Comparison of ENCODE assay signal across 21 cellular contexts in the genomic region with DNA sequence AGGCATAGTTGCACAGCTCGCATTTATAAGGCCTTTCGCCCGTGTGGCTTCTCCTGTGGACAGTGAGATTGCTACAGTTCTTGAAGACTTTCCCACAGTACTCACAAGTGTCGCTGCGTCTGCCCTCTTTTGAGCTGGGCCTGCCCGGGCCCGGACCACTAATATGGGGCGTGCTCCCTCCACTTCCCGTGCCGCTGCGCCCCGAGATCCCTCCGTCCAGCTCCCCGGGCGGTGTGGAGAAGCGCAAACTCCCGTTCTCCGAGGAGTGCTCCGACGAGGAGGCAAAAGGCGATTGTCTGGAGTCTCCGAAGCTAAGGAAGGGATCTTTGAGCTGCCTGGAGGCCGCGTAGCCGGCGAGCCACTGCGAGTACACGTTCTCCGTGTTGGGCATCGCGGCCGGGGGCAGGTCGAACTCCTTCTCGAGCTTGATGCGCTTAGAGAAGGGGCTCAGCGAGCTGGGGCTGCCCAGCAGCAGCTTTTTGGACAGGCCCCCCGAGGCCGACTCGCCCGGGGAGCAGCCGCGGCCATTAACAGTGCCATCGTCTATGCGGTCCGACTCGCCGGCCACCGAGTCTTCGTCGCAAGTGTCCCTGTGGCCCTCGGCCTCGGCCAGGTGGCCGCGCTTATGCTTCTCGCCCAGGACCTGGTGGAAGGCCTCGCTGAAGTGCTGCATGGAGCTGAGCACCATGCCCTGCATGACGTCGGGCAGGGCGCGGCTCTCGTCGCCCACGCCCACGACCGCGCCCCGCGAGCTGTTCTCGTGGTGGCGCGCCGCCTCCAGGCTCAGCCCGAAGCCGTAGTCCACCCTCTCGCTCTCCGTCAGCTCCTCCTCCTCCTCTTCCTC.
"Had no signal": no experiment of that assay in that cellular context is flagged by ENCODE, and none has a peak within 500 bp of the region (broad histone marks: within the 10 kb centered on the region; RNA-seq: fewer than 3 reads in every experiment).

No MANE protein-coding gene starts in this region.

- H3K4me1 ChIP-seq: ascending aorta, right lobe of liver had no signal

- H3K4me3 Mint-ChIP-seq: activated CD4-positive, alpha-beta memory T cell treated with anti-CD3 and anti-CD28 coated beads for 36 hours; activated naive CD8-positive, alpha-beta T cell treated with anti-CD3 and anti-CD28 coated beads, Interleukin-2, amount 50 U/mL, for 24 hours; activated T-cell treated with anti-CD3 and anti-CD28 coated beads, Interleukin-2, amount 50 U/mL, for 72 hours; effector memory CD8-positive, alpha-beta T cell; nephron; T-helper 17 cell had no signal

- H3K9me3 ChIP-seq: ascending aorta, esophagus muscularis mucosa, right lobe of liver, thyroid gland had no signal

- H3K9me3 Mint-ChIP-seq: activated CD4-positive, alpha-beta memory T cell treated with anti-CD3 and anti-CD28 coated beads for 36 hours; activated naive CD8-positive, alpha-beta T cell treated with anti-CD3 and anti-CD28 coated beads, Interleukin-2, amount 50 U/mL, for 24 hours; activated T-cell treated with anti-CD3 and anti-CD28 coated beads, Interleukin-2, amount 50 U/mL, for 72 hours; nephron had no signal

- H3K36me3 Mint-ChIP-seq: activated CD4-positive, alpha-beta memory T cell treated with anti-CD3 and anti-CD28 coated beads for 36 hours had no signal

- H3K27ac ChIP-seq: ascending aorta, esophagus muscularis mucosa, right lobe of liver, skin epidermis, thyroid gland had no signal

- H3K4me1 Mint-ChIP-seq: T-helper 17 cell had no signal

- H3K36me3 ChIP-seq: ascending aorta, right lobe of liver, thyroid gland had no signal

- H3K27me3 ChIP-seq: ascending aorta, esophagus muscularis mucosa, right lobe of liver, thyroid gland had no signal

- DNase-seq: activated CD4-positive, alpha-beta memory T cell treated with anti-CD3 and anti-CD28 coated beads for 36 hours; activated CD4-positive, alpha-beta T cell treated with anti-CD3 and anti-CD28 coated beads for 48 hours; activated effector memory CD4-positive, alpha-beta T cell treated with anti-CD3 and anti-CD28 coated beads, Interleukin-2, amount 50 U/mL, for 16 hours; activated naive CD4-positive, alpha-beta T cell treated with anti-CD3 and anti-CD28 coated beads, Interleukin-2, amount 50 U/mL, for 16 hours; activated naive CD8-positive, alpha-beta T cell treated with anti-CD3 and anti-CD28 coated beads, Interleukin-2, amount 50 U/mL, for 24 hours; activated T-cell treated with anti-CD3 and anti-CD28 coated beads, Interleukin-2, amount 50 U/mL, for 72 hours; central memory CD4-positive, alpha-beta T cell; effector memory CD8-positive, alpha-beta T cell; glutamatergic neuron; hippocampal formation; occipital lobe; posterior cingulate gyrus; right lobe of liver; stimulated activated CD4-positive, alpha-beta T cell treated with anti-CD3 and anti-CD28 coated beads, Interleukin-15, amount 100 ng/mL, for 24 hours; stimulated activated naive CD4-positive, alpha-beta T cell treated with Interleukin-2 at 50 U/mL for 16 hours; T-helper 17 cell; thyroid gland had no signal

- ATAC-seq: activated naive CD8-positive, alpha-beta T cell treated with anti-CD3 and anti-CD28 coated beads, Interleukin-2, amount 50 U/mL, for 24 hours; activated T-cell treated with anti-CD3 and anti-CD28 coated beads, Interleukin-2, amount 50 U/mL, for 72 hours; effector memory CD8-positive, alpha-beta T cell; T-helper 17 cell had no signal

- H3K27ac Mint-ChIP-seq: activated CD4-positive, alpha-beta memory T cell treated with anti-CD3 and anti-CD28 coated beads for 36 hours; activated naive CD8-positive, alpha-beta T cell treated with anti-CD3 and anti-CD28 coated beads, Interleukin-2, amount 50 U/mL, for 24 hours; activated T-cell treated with anti-CD3 and anti-CD28 coated beads, Interleukin-2, amount 50 U/mL, for 72 hours; effector memory CD8-positive, alpha-beta T cell; T-helper 17 cell had no signal

- H3K4me3 ChIP-seq: ascending aorta, esophagus muscularis mucosa, right lobe of liver, skin epidermis, thyroid gland had no signal

- H3K27me3 Mint-ChIP-seq: activated naive CD8-positive, alpha-beta T cell treated with anti-CD3 and anti-CD28 coated beads, Interleukin-2, amount 50 U/mL, for 24 hours; T-helper 17 cell had no signal
